26 cellular contexts compared by ENCODE assay signal in the genomic region with DNA sequence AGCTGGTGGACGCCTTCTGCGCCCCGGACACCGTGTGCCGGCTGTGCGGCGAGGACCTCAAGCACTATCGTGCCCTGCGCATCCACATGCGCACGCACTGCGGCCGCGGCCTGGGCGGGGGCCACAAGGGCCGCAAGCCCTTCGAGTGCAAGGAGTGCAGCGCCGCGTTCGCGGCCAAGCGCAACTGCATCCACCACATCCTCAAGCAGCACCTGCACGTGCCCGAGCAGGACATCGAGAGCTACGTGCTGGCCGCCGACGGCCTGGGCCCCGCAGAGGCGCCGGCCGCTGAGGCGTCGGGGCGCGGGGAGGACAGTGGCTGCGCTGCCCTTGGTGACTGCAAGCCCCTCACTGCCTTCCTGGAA.
"Had no signal": no experiment of that assay in that cellular context is flagged by ENCODE, and none has a peak within 500 bp of the region (broad histone marks: within the 10 kb centered on the region; RNA-seq: fewer than 3 reads in every experiment).

No MANE protein-coding gene starts in this region.

- H3K27me3 Mint-ChIP-seq: memory B cell; naive thymus-derived CD4-positive, alpha-beta T cell; natural killer cell treated with Interleukin-12 subunit alpha and Interleukin-12 subunit beta and Interleukin-15 and Interleukin-18, amount 100 ng/mL, for 72 hours; stimulated activated naive CD8-positive, alpha-beta T cell treated with anti-CD3 and anti-CD28 coated beads, Interleukin-15, Interleukin-2, amounts not matched to agents 100 ng/mL and 50 ng/mL, for 24 hours; type B pancreatic cell had no signal

- H3K4me1 ChIP-seq: sigmoid colon had no signal

- DNase-seq: heart right ventricle; islet precursor cell; left ventricle myocardium inferior; midbrain; mucosa of descending colon; naive thymus-derived CD4-positive, alpha-beta T cell; nucleus accumbens; retina; right cardiac atrium; sigmoid colon; small intestine; spleen; stimulated activated CD4-positive, alpha-beta T cell treated with anti-CD3 and anti-CD28 coated beads, Interleukin-4, amount 100 ng/mL, for 24 hours; stimulated activated naive CD4-positive, alpha-beta T cell had no signal

- H3K4me3 Mint-ChIP-seq: memory B cell; natural killer cell treated with Interleukin-12 subunit alpha and Interleukin-12 subunit beta and Interleukin-15 and Interleukin-18, amount 100 ng/mL, for 72 hours; stimulated activated effector memory CD8-positive, alpha-beta T cell treated with anti-CD3 and anti-CD28 coated beads, Interleukin-12 subunit alpha, Interleukin-12 subunit beta, amount 100 ng/mL, for 72 hours; stimulated activated naive CD8-positive, alpha-beta T cell treated with anti-CD3 and anti-CD28 coated beads, Interleukin-15, Interleukin-2, amounts not matched to agents 100 ng/mL and 50 ng/mL, for 24 hours; type B pancreatic cell had no signal

- H3K27ac Mint-ChIP-seq: memory B cell; natural killer cell treated with Interleukin-12 subunit alpha and Interleukin-12 subunit beta and Interleukin-15 and Interleukin-18, amount 100 ng/mL, for 72 hours; stimulated activated effector memory CD8-positive, alpha-beta T cell treated with anti-CD3 and anti-CD28 coated beads, Interleukin-12 subunit alpha, Interleukin-12 subunit beta, amount 100 ng/mL, for 72 hours; stimulated activated naive CD8-positive, alpha-beta T cell treated with anti-CD3 and anti-CD28 coated beads, Interleukin-15, Interleukin-2, amounts not matched to agents 100 ng/mL and 50 ng/mL, for 24 hours; type B pancreatic cell had no signal

- H3K27ac ChIP-seq: heart right ventricle, hepatocyte, left ventricle myocardium inferior, pancreas, prostate gland, sigmoid colon, spleen, suprapubic skin, tibial nerve had no signal

- ATAC-seq: naive thymus-derived CD4-positive, alpha-beta T cell; stimulated activated effector memory CD8-positive, alpha-beta T cell treated with anti-CD3 and anti-CD28 coated beads, Interleukin-12 subunit alpha, Interleukin-12 subunit beta, amount 100 ng/mL, for 72 hours had no signal

- H3K4me2 ChIP-seq: hepatocyte had no signal

- H3K9me3 ChIP-seq: heart right ventricle, left ventricle myocardium inferior, mucosa of descending colon, pancreas, prostate gland, sigmoid colon, spleen, suprapubic skin, tibial nerve had no signal

- H3K4me3 ChIP-seq: heart right ventricle, hepatocyte, left ventricle myocardium inferior, lung, mucosa of descending colon, pancreas, prostate gland, sigmoid colon, spleen, suprapubic skin, tibial nerve had no signal

- H3K27me3 ChIP-seq: heart right ventricle, hepatocyte, pancreas, sigmoid colon, spleen, suprapubic skin, tibial nerve had no signal

- FAIRE-seq: pancreas, small intestine, urothelium cell line had no signal

- H3K9me3 Mint-ChIP-seq: memory B cell; naive thymus-derived CD4-positive, alpha-beta T cell; natural killer cell treated with Interleukin-12 subunit alpha and Interleukin-12 subunit beta and Interleukin-15 and Interleukin-18, amount 100 ng/mL, for 72 hours; stimulated activated effector memory CD8-positive, alpha-beta T cell treated with anti-CD3 and anti-CD28 coated beads, Interleukin-12 subunit alpha, Interleukin-12 subunit beta, amount 100 ng/mL, for 72 hours; stimulated activated naive CD8-positive, alpha-beta T cell treated with anti-CD3 and anti-CD28 coated beads, Interleukin-15, Interleukin-2, amounts not matched to agents 100 ng/mL and 50 ng/mL, for 24 hours; type B pancreatic cell had no signal

- H2AFZ ChIP-seq: hepatocyte had no signal

- H3K36me3 Mint-ChIP-seq: natural killer cell treated with Interleukin-12 subunit alpha and Interleukin-12 subunit beta and Interleukin-15 and Interleukin-18, amount 100 ng/mL, for 72 hours had no signal
